ENCODE assay signal across 1 cellular context in the genomic region with DNA sequence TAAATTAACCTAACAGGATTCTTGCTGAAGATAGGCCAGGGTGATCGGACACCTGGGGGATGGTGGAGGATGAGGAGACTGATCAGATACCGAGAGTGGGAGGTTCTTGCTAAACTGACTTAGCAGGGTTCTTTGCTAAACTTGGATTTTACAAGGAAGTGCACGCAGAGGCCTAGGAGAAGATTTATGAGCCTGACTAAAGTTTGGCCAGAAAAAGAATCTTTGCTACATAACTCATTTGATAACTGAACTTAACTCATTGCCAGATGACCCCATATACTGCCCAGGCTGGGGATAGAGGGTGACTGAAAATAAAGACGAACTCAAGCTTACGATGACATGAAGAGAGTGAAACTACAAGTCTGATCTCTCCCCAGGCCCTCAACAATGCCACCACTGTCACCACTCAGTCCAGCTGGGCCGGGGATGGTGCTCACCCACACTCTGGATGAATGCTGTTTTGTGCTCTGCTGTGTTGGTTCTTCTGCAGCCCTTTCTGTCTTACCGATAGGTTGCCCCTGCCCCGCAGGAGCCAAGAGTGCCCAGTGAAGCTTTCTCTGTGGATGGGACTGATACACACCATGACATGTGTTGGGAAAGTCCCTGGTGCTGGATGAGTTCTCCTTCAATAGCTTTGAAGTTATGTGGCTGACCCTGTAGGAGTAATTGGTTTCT.
TF ChIP-seq lines count a peak whose summit lies in the region.

No MANE protein-coding gene starts in this region.

TF ChIP-seq in SK-N-SH, 30 proteins besides CTCF, POLR2A, EP300 and RAD21 (continued from another document):
- TF ChIP-seq, protein P1, sequence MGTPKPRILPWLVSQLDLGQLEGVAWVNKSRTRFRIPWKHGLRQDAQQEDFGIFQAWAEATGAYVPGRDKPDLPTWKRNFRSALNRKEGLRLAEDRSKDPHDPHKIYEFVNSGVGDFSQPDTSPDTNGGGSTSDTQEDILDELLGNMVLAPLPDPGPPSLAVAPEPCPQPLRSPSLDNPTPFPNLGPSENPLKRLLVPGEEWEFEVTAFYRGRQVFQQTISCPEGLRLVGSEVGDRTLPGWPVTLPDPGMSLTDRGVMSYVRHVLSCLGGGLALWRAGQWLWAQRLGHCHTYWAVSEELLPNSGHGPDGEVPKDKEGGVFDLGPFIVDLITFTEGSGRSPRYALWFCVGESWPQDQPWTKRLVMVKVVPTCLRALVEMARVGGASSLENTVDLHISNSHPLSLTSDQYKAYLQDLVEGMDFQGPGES (IDR thresholded peaks at IDR 0.05; ENCODE audit: low read depth, low read length) = no peak
- no peak for TF ChIP-seq TCF12 (IDR thresholded peaks at IDR 0.05)
- TF ChIP-seq, protein P2, sequence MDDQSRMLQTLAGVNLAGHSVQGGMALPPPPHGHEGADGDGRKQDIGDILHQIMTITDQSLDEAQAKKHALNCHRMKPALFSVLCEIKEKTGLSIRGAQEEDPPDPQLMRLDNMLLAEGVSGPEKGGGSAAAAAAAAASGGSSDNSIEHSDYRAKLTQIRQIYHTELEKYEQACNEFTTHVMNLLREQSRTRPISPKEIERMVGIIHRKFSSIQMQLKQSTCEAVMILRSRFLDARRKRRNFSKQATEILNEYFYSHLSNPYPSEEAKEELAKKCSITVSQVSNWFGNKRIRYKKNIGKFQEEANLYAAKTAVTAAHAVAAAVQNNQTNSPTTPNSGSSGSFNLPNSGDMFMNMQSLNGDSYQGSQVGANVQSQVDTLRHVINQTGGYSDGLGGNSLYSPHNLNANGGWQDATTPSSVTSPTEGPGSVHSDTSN (IDR thresholded peaks at IDR 0.05) = no peak
- TF ChIP-seq SIN3A (IDR thresholded peaks at IDR 0.05; ENCODE audit: borderline replicate concordance, low read depth, low read length) = no peak
- TF ChIP-seq, protein P3, sequence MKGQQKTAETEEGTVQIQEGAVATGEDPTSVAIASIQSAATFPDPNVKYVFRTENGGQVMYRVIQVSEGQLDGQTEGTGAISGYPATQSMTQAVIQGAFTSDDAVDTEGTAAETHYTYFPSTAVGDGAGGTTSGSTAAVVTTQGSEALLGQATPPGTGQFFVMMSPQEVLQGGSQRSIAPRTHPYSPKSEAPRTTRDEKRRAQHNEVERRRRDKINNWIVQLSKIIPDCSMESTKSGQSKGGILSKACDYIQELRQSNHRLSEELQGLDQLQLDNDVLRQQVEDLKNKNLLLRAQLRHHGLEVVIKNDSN (IDR thresholded peaks at IDR 0.05; ENCODE audit: borderline replicate concordance, low read depth) = no peak
- no peak for TF ChIP-seq GABPA (IDR thresholded peaks at IDR 0.05; ENCODE audit: low read depth)
- TF ChIP-seq RFX5 (IDR thresholded peaks at IDR 0.05; ENCODE audit: low read length) = no peak
- TF ChIP-seq YY1 (IDR thresholded peaks at IDR 0.05; ENCODE audit: low read depth) = no peak
- TF ChIP-seq CHD2 (IDR thresholded peaks at IDR 0.05; ENCODE audit: low read length, partially characterized antibody) = no peak
